10 cellular contexts compared by ENCODE assay signal in genomic region chr20:57374931-57375651, GRCh38. TPM values are rescaled to one million over a fixed set of nuclear protein-coding genes. Genes with fewer than 3 reads are reported as not detected.
A peak's percentile ranks its signal among the peaks of the same experiment; 100 is the strongest.
DNase-seq lines count a peak whose midpoint lies in the region; ATAC-seq, FAIRE-seq and TF ChIP-seq lines count a peak whose summit lies in the region.
"Had no signal": no experiment of that assay in that cellular context is flagged by ENCODE, and none has a peak within 500 bp of the region (broad histone marks: within the 10 kb centered on the region; RNA-seq: fewer than 3 reads in every experiment).

No MANE protein-coding gene starts in this region.

- DNase-seq in CD4-positive, alpha-beta memory T cell: no peak
- DNase-seq in RWPE1 (ENCODE audit: low spot score) (no peak), esophagus squamous epithelium (lab: John Stamatoyannopoulos, UW) (no peak), omental fat pad (ENCODE audit: low spot score) (no peak), T-helper 1 cell (no peak), H54 (ENCODE audit: insufficient read length, low spot score) (no peak), RCC 7860 (ENCODE audit: low spot score) (no peak), suprapubic skin (ENCODE audit: low spot score in 2 of 2) (no peak)

- no peak for TF ChIP-seq POLR2A in esophagus squamous epithelium (IDR thresholded peaks at IDR 0.05)
- no peak for TF ChIP-seq POLR2A in H54 (IDR thresholded peaks at IDR 0.05; ENCODE audit: low read depth, low read length)
- TF ChIP-seq POLR2A in suprapubic skin (IDR thresholded peaks at IDR 0.05): no peak

- CTCF ChIA-PET in CD4-positive, alpha-beta memory T cell (lab: Charles Lee; ENCODE audit: partially characterized antibody): interaction anchor here (0.9 to 2.0 kb wide), 3 partner anchors 12 to 127 kb away, joined by 3 to 6 read pairs (median 5); no protein-coding TSS in a partner anchor
- CTCF ChIA-PET in RWPE1 (lab: Yijun Ruan, JAX): interaction anchor here (0.5 to 0.6 kb wide), 2 partner anchors 123 to 355 kb away, joined by 3 to 4 read pairs; no protein-coding TSS in a partner anchor

- peaks cover 9 to 38% (median 15%) of the 10 kb centered on the region in 4 donors for H3K4me1 Mint-ChIP-seq in CD4-positive, alpha-beta memory T cell

- FAIRE-seq in H54 (lab: Jason Lieb, UNC) (no peak), RCC 7860 (lab: Jason Lieb, UNC) (no peak)

- no peak for TF ChIP-seq CTCF in RWPE1 (conservative IDR thresholded peaks at IDR 0.05; ENCODE audit: low read depth)
- TF ChIP-seq CTCF in esophagus squamous epithelium (IDR thresholded peaks at IDR 0.05): no peak
- TF ChIP-seq CTCF in omental fat pad (IDR thresholded peaks at IDR 0.05): no peak
- no peak for TF ChIP-seq CTCF in suprapubic skin (IDR thresholded peaks at IDR 0.05)

- ATAC-seq in omental fat pad (ENCODE audit: low FRiP score): peak; percentile 14

- 83% methylated on average over 9 to 12 of the region's 14 CpGs for WGBS in esophagus squamous epithelium, 2 donors
- WGBS in suprapubic skin: 76% methylated on average over 13 of the region's 14 CpGs

- H3K27ac ChIP-seq in CD4-positive, alpha-beta memory T cell (ENCODE audit: low read depth, low read length): no peak overlapping the region
- peak overlapping the region; percentile 17 for H3K27ac ChIP-seq in RWPE1
- peak overlapping the region; percentile 1 to 65 (median 30) for H3K27ac ChIP-seq in esophagus squamous epithelium
- no peak overlapping the region for H3K27ac ChIP-seq in suprapubic skin

- TF ChIP-seq EP300 in suprapubic skin (IDR thresholded peaks at IDR 0.05): no peak

- intact Hi-C loops in CD4-positive, alpha-beta memory T cell (cut with micrococcal nuclease): no loop called here
- intact Hi-C loops in esophagus squamous epithelium (cut with DNase I): no loop called here

- no peaks in the 10 kb centered on the region for H3K9me3 ChIP-seq in CD4-positive, alpha-beta memory T cell (ENCODE audit: control insufficient read depth in 1 of 2, low read length in 2 of 2)
- H3K9me3 ChIP-seq in esophagus squamous epithelium (no peaks in the 10 kb centered on the region), suprapubic skin (no peaks in the 10 kb centered on the region)

- no peak overlapping the region for H3K4me3 ChIP-seq in CD4-positive, alpha-beta memory T cell (ENCODE audit: low read length in 2 of 2)
- peak overlapping the region in 1 of 4 donors; percentile 8 for H3K4me3 ChIP-seq in esophagus squamous epithelium
- no peak overlapping the region for H3K4me3 ChIP-seq in suprapubic skin

- H3K27ac Mint-ChIP-seq in CD4-positive, alpha-beta memory T cell: peak overlapping the region in 4 of 7 donors; percentile 64 to 78 (median 70)

- no peaks in the 10 kb centered on the region for H3K27me3 Mint-ChIP-seq in CD4-positive, alpha-beta memory T cell

- H3K36me3 ChIP-seq in CD4-positive, alpha-beta memory T cell (ENCODE audit: insufficient read depth, low read length): peaks cover 65% of the 10 kb centered on the region
- H3K36me3 ChIP-seq in esophagus squamous epithelium: peaks cover 3 to 67% (median 10%) of the 10 kb centered on the region in 3 donors
- peaks cover 91% of the 10 kb centered on the region for H3K36me3 ChIP-seq in suprapubic skin

- POLR2A ChIA-PET in CD4-positive, alpha-beta memory T cell (lab: Charles Lee; ENCODE audit: partially characterized antibody): no interaction called here
- POLR2A ChIA-PET in RWPE1 (lab: Yijun Ruan, JAX; ENCODE audit: low non-redundant PET): no interaction called here

- H3K4me1 ChIP-seq in CD4-positive, alpha-beta memory T cell (ENCODE audit: insufficient read depth, low read length): peaks cover 4% of the 10 kb centered on the region
- H3K4me1 ChIP-seq in esophagus squamous epithelium (no peaks in the 10 kb centered on the region), suprapubic skin (no peaks in the 10 kb centered on the region)

- H3K4me3 Mint-ChIP-seq in CD4-positive, alpha-beta memory T cell: peak overlapping the region in 1 of 8 donors; percentile 36

- no peaks in the 10 kb centered on the region for H3K9me3 Mint-ChIP-seq in CD4-positive, alpha-beta memory T cell

- peaks cover 55 to 85% of the 10 kb centered on the region in 2 donors for H3K36me3 Mint-ChIP-seq in CD4-positive, alpha-beta memory T cell

- no peaks in the 10 kb centered on the region for H3K27me3 ChIP-seq in CD4-positive, alpha-beta memory T cell (ENCODE audit: insufficient read depth, low read length)
- H3K27me3 ChIP-seq in esophagus squamous epithelium (no peaks in the 10 kb centered on the region), suprapubic skin (no peaks in the 10 kb centered on the region)

RNA-seq across cellular contexts. Expression of gene RBM38, which starts 16.1 kb away (rescaled TPM):
- total RNA-seq in CD4-positive, alpha-beta memory T cell: 10 to 100 TPM; 76.0 to 79.6 TPM
- polyA plus RNA-seq in CD4-positive, alpha-beta memory T cell: 10 to 100 TPM; 33.1 to 97.8 TPM
- 10 to 100 TPM in 3 of 4 donors, 1 to 10 TPM in 1; 9.1 to 21.0 (median 13.3) TPM for total RNA-seq in esophagus squamous epithelium
- 10 to 100 TPM in 3 of 4 donors, 1 to 10 TPM in 1; 4.6 to 18.0 (median 10.6) TPM for total RNA-seq in omental fat pad
- 10 to 100 TPM in 3 of 4 donors, 1 to 10 TPM in 1; 8.7 to 16.7 (median 12.8) TPM for total RNA-seq in suprapubic skin

RNA-seq across cellular contexts. Expression of gene RAE1, which starts 24.0 kb away (rescaled TPM):
- 10 to 100 TPM; 30.9 to 33.8 TPM for total RNA-seq in CD4-positive, alpha-beta memory T cell
- polyA plus RNA-seq in CD4-positive, alpha-beta memory T cell: 10 to 100 TPM; 31.7 to 43.9 TPM
- 10 to 100 TPM; 24.4 to 42.7 (median 28.3) TPM for total RNA-seq in esophagus squamous epithelium
- 10 to 100 TPM; 13.9 to 32.9 (median 17.2) TPM for total RNA-seq in omental fat pad
- total RNA-seq in suprapubic skin: 10 to 100 TPM; 31.2 to 45.1 (median 37.2) TPM

RNA-seq across cellular contexts. Expression of gene SPO11, which starts 45.5 kb away (rescaled TPM):
- total RNA-seq in CD4-positive, alpha-beta memory T cell: not detected
- not detected for polyA plus RNA-seq in CD4-positive, alpha-beta memory T cell
- total RNA-seq in esophagus squamous epithelium (not detected), omental fat pad (not detected), suprapubic skin (not detected)
- total RNA-seq: fibroblast of lung, kidney epithelial cell had no signal
- polyA plus RNA-seq: fibroblast of lung had no signal

Comparison
In these comparisons a context has a peak if more than half of its experiments do, and no peak if none do; other contexts are left out.
1. H3K27ac ChIP-seq: peak in RWPE1 (single experiment) and esophagus squamous epithelium (4 of 4); none in CD4-positive, alpha-beta memory T cell (single experiment) and suprapubic skin (single experiment).